ENCODE assay signal across 13 cellular contexts in genomic region chrX:11190745-11191510, GRCh38.
DNase-seq lines count a peak whose midpoint lies in the region; ATAC-seq and TF ChIP-seq lines count a peak whose summit lies in the region.
"Had no signal": no experiment of that assay in that cellular context is flagged by ENCODE, and none has a peak within 500 bp of the region (broad histone marks: within the 10 kb centered on the region; RNA-seq: fewer than 3 reads in every experiment).

No MANE protein-coding gene starts in this region.

- intact Hi-C loops in thyroid gland (cut with DNase I), result no loop called here
- intact Hi-C loops in left cardiac atrium (cut with DNase I), result no loop called here

- H3K27me3 Mint-ChIP-seq in CD8-positive, alpha-beta memory T cell, result peaks cover 0 to 8% of the 10 kb centered on the region in 2 donors
- H3K27me3 Mint-ChIP-seq: activated naive CD4-positive, alpha-beta T cell treated with anti-CD3 and anti-CD28 coated beads, Interleukin-2, amount 10 ng/mL, durations not matched to agents 7 days and 5 days had no signal

- no peaks in the 10 kb centered on the region for H3K27me3 ChIP-seq in thyroid gland
- H3K27me3 ChIP-seq in CD8-positive, alpha-beta memory T cell (ENCODE audit: insufficient read depth, low read length, poor library complexity, severe bottlenecking), result no peaks in the 10 kb centered on the region
- H3K27me3 ChIP-seq: vagina had no signal

- no peak for ATAC-seq in left cardiac atrium
- ATAC-seq: stimulated activated naive CD8-positive, alpha-beta T cell treated with anti-CD3 and anti-CD28 coated beads, Interleukin-15, Interleukin-2, amounts not matched to agents 100 U/mL and 50 U/mL, for 24 hours had no signal

- no peak overlapping the region for H3K27ac ChIP-seq in thyroid gland
- no peak overlapping the region for H3K27ac ChIP-seq in CD8-positive, alpha-beta memory T cell (ENCODE audit: low read depth, low read length)
- H3K27ac ChIP-seq: KMS-11, vagina had no signal

- no peaks in the 10 kb centered on the region for H3K36me3 Mint-ChIP-seq in CD8-positive, alpha-beta memory T cell
- H3K36me3 Mint-ChIP-seq: activated naive CD4-positive, alpha-beta T cell treated with anti-CD3 and anti-CD28 coated beads, Interleukin-2, amount 10 ng/mL, durations not matched to agents 7 days and 5 days had no signal

- no peaks in the 10 kb centered on the region for H3K9me3 ChIP-seq in thyroid gland
- no peaks in the 10 kb centered on the region for H3K9me3 ChIP-seq in CD8-positive, alpha-beta memory T cell (ENCODE audit: low read length)
- H3K9me3 ChIP-seq: vagina had no signal

- POLR2A ChIA-PET in CD8-positive, alpha-beta memory T cell (lab: Charles Lee), result no interaction called here

- H3K4me3 ChIP-seq in thyroid gland (replicated peaks in 1 of 3), result no peak overlapping the region
- no peak overlapping the region for H3K4me3 ChIP-seq in CD8-positive, alpha-beta memory T cell (ENCODE audit: low read length)
- H3K4me3 ChIP-seq: vagina had no signal

- DNase-seq in NCI-H1048 (lab: John Stamatoyannopoulos, UW), result peak; percentile 25
- DNase-seq in NCI-H2107 (lab: John Stamatoyannopoulos, UW), result peak; percentile 43
- peak; percentile 0 for DNase-seq in SK-MEL-5 (ENCODE audit: low read depth, low spot score)
- DNase-seq in thyroid gland, result peak; percentile 20 to 23
- DNase-seq in CD8-positive, alpha-beta memory T cell, result no peak
- DNase-seq in left cardiac atrium, result no peak
- DNase-seq in HCEC 1CT, result no peak
- DNase-seq: activated CD8-positive, alpha-beta memory T cell treated with anti-CD3 and anti-CD28 coated beads for 24 hours; activated naive CD4-positive, alpha-beta T cell treated with anti-CD3 and anti-CD28 coated beads, Interleukin-2, amount 10 ng/mL, durations not matched to agents 7 days and 5 days; effector memory CD4-positive, alpha-beta T cell; stimulated activated naive CD8-positive, alpha-beta T cell treated with anti-CD3 and anti-CD28 coated beads, Interleukin-15, Interleukin-2, amounts not matched to agents 100 U/mL and 50 U/mL, for 24 hours had no signal

- in situ Hi-C loops in SK-MEL-5 (cut with HindIII; ENCODE audit: low pct_unique_long_range_greater_than_20kb, low sequenced_read_pairs), result no loop called here

- CTCF ChIA-PET in CD8-positive, alpha-beta memory T cell (lab: Charles Lee), result no interaction called here

- no peak overlapping the region for H3K27ac Mint-ChIP-seq in CD8-positive, alpha-beta memory T cell
- H3K27ac Mint-ChIP-seq: activated naive CD4-positive, alpha-beta T cell treated with anti-CD3 and anti-CD28 coated beads, Interleukin-2, amount 10 ng/mL, durations not matched to agents 7 days and 5 days had no signal

- no peaks in the 10 kb centered on the region for H3K4me1 Mint-ChIP-seq in CD8-positive, alpha-beta memory T cell
- H3K4me1 Mint-ChIP-seq: activated naive CD4-positive, alpha-beta T cell treated with anti-CD3 and anti-CD28 coated beads, Interleukin-2, amount 10 ng/mL, durations not matched to agents 7 days and 5 days had no signal

- peaks cover 0 to 1% (median 0%) of the 10 kb centered on the region in 5 donors for H3K9me3 Mint-ChIP-seq in CD8-positive, alpha-beta memory T cell
- H3K9me3 Mint-ChIP-seq: activated naive CD4-positive, alpha-beta T cell treated with anti-CD3 and anti-CD28 coated beads, Interleukin-2, amount 10 ng/mL, durations not matched to agents 7 days and 5 days had no signal

- no peaks in the 10 kb centered on the region for H3K4me1 ChIP-seq in thyroid gland
- no peaks in the 10 kb centered on the region for H3K4me1 ChIP-seq in CD8-positive, alpha-beta memory T cell (ENCODE audit: insufficient read depth, low read length)
- H3K4me1 ChIP-seq: vagina had no signal

- no peak for TF ChIP-seq POLR2A in thyroid gland (IDR thresholded peaks at IDR 0.05)

- no peaks in the 10 kb centered on the region for H3K36me3 ChIP-seq in thyroid gland
- H3K36me3 ChIP-seq in CD8-positive, alpha-beta memory T cell (ENCODE audit: insufficient read depth, low read length), result no peaks in the 10 kb centered on the region
- H3K36me3 ChIP-seq: vagina had no signal

- no peak overlapping the region for H3K4me3 Mint-ChIP-seq in CD8-positive, alpha-beta memory T cell
- H3K4me3 Mint-ChIP-seq: activated naive CD4-positive, alpha-beta T cell treated with anti-CD3 and anti-CD28 coated beads, Interleukin-2, amount 10 ng/mL, durations not matched to agents 7 days and 5 days had no signal

- WGBS in thyroid gland, 2 donors, result 84 to 86% methylated on average over 8 of the region's 8 CpGs

- TF ChIP-seq CTCF in thyroid gland (IDR thresholded peaks at IDR 0.05), result no peak

Comparison
In these comparisons a context has a peak if more than half of its experiments do, and no peak if none do; other contexts are left out.
1. DNase-seq: peak in NCI-H1048 (single experiment), NCI-H2107 (single experiment), SK-MEL-5 (single experiment) and thyroid gland (2 of 2); none in CD8-positive, alpha-beta memory T cell (0 of 5), left cardiac atrium (single experiment) and HCEC 1CT (single experiment).